ENCODE assay signal across 10 cellular contexts in the genomic region with DNA sequence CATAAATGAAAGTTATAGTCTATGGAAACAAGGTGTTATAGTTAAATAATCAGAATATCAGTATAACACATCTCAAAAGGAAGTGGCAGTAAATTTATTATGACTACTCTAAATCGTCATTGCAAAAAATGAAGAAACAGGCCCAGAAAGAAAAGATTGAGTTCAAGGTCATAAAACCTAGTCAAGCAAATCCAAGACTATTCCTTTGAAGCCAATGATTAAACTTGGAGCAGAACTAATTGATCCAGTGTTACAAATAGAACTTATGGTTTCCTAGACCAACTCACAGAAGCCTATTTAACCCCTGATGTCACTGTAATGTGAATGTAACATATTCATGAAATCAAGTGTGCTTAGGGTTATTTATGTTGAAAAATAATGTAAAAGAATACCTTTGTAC. TPM values are rescaled to one million over a fixed set of nuclear protein-coding genes. Genes with fewer than 3 reads are reported as not detected.
DNase-seq lines count a peak whose midpoint lies in the region; ATAC-seq lines count a peak whose summit lies in the region.
"Had no signal": no experiment of that assay in that cellular context is flagged by ENCODE, and none has a peak within 500 bp of the region (broad histone marks: within the 10 kb centered on the region; RNA-seq: fewer than 3 reads in every experiment).

No MANE protein-coding gene starts in this region.

- no peak overlapping the region for H4K8ac ChIP-seq in trophoblast cell (ENCODE audit: low read depth, low read length)

- H3K9me3 Mint-ChIP-seq in CD4-positive, CD25-positive, alpha-beta regulatory T cell: no peaks in the 10 kb centered on the region
- no peaks in the 10 kb centered on the region for H3K9me3 Mint-ChIP-seq in IgD-negative memory B cell
- H3K9me3 Mint-ChIP-seq in natural killer cell treated with Interleukin-12 subunit alpha and Interleukin-12 subunit beta and Interleukin-15 and Interleukin-18, amount 100 ng/mL, for 72 hours: no peaks in the 10 kb centered on the region

- no peak overlapping the region for H2AK5ac ChIP-seq in trophoblast cell (ENCODE audit: low read length)

- no CpG with 5 or more reads among the region's 1 CpG for WGBS in trophoblast cell (ENCODE audit: extremely low coverage, insufficient coverage, insufficient read length)

- H3K4me1 Mint-ChIP-seq in CD4-positive, CD25-positive, alpha-beta regulatory T cell: peaks cover 10 to 39% (median 27%) of the 10 kb centered on the region in 4 donors
- H3K4me1 Mint-ChIP-seq in IgD-negative memory B cell: peaks cover 9 to 29% (median 25%) of the 10 kb centered on the region in 3 donors
- H3K4me1 Mint-ChIP-seq in natural killer cell treated with Interleukin-12 subunit alpha and Interleukin-12 subunit beta and Interleukin-15 and Interleukin-18, amount 100 ng/mL, for 72 hours (ENCODE audit: low read depth in 2 of 2): peaks cover 28 to 38% of the 10 kb centered on the region in 2 donors

- no peak overlapping the region for H2BK120ac ChIP-seq in trophoblast cell (ENCODE audit: insufficient read depth, low read length, poor library complexity)

- no peak overlapping the region for H3K23ac ChIP-seq in trophoblast cell (ENCODE audit: low read length)

- no peaks in the 10 kb centered on the region for H3K27me3 Mint-ChIP-seq in CD4-positive, CD25-positive, alpha-beta regulatory T cell
- H3K27me3 Mint-ChIP-seq in IgD-negative memory B cell: no peaks in the 10 kb centered on the region
- peaks cover 0 to 5% of the 10 kb centered on the region in 2 donors for H3K27me3 Mint-ChIP-seq in natural killer cell treated with Interleukin-12 subunit alpha and Interleukin-12 subunit beta and Interleukin-15 and Interleukin-18, amount 100 ng/mL, for 72 hours

- no peak for ATAC-seq in CD4-positive, CD25-positive, alpha-beta regulatory T cell (ENCODE audit: low read depth in 2 of 2)
- no peak for ATAC-seq in natural killer cell treated with Interleukin-12 subunit alpha and Interleukin-12 subunit beta and Interleukin-15 and Interleukin-18, amount 100 ng/mL, for 72 hours
- ATAC-seq in HG02981 (IDR thresholded peaks at IDR 0.05; ENCODE audit: unreplicated experiment): no peak

- DNase-seq in CD4-positive, CD25-positive, alpha-beta regulatory T cell: no peak
- no peak for DNase-seq in caudate nucleus (lab: John Stamatoyannopoulos, UW)
- DNase-seq in natural killer cell treated with Interleukin-12 subunit alpha and Interleukin-12 subunit beta and Interleukin-15 and Interleukin-18, amount 100 ng/mL, for 72 hours (ENCODE audit: low spot score): no peak
- no peak for DNase-seq in trophoblast cell
- DNase-seq in stimulated activated CD4-positive, alpha-beta T cell treated with anti-CD3 and anti-CD28 coated beads, Interleukin-4, amount 100 ng/mL, for 24 hours: no peak
- DNase-seq in stimulated activated naive CD4-positive, alpha-beta T cell treated with Interleukin-2 at 50 U/mL for 16 hours (lab: John Stamatoyannopoulos, UW): no peak
- DNase-seq: NCI-H2029 treated with DMSO at 0.1 percent for 48 hours, testis had no signal

- H3K4me1 ChIP-seq in CD4-positive, CD25-positive, alpha-beta regulatory T cell (ENCODE audit: control insufficient read depth, insufficient read depth, low read length, poor library complexity, severe bottlenecking): peaks cover 14% of the 10 kb centered on the region
- peaks cover 0 to 4% of the 10 kb centered on the region in 2 experiments for H3K4me1 ChIP-seq in trophoblast cell (ENCODE audit: control insufficient read depth in 1 of 2, insufficient read depth in 2 of 2, low read length in 2 of 2)

- H3K4me3 ChIP-seq in CD4-positive, CD25-positive, alpha-beta regulatory T cell (ENCODE audit: low read depth, low read length): peak overlapping the region; percentile 76
- H3K4me3 ChIP-seq in trophoblast cell (ENCODE audit: low read depth, low read length): no peak overlapping the region

- no peak overlapping the region for H2BK5ac ChIP-seq in trophoblast cell (ENCODE audit: low read depth, low read length, poor library complexity)

- H3K4me2 ChIP-seq in trophoblast cell (ENCODE audit: low read length): no peak overlapping the region

- H3K9ac ChIP-seq in trophoblast cell (ENCODE audit: low read length): no peak overlapping the region

- H4K91ac ChIP-seq in trophoblast cell (ENCODE audit: low read depth, low read length): no peak overlapping the region

- peaks cover 3% of the 10 kb centered on the region for H3K36me3 Mint-ChIP-seq in CD4-positive, CD25-positive, alpha-beta regulatory T cell
- H3K36me3 Mint-ChIP-seq in IgD-negative memory B cell: no peaks in the 10 kb centered on the region
- peaks cover 4% of the 10 kb centered on the region for H3K36me3 Mint-ChIP-seq in natural killer cell treated with Interleukin-12 subunit alpha and Interleukin-12 subunit beta and Interleukin-15 and Interleukin-18, amount 100 ng/mL, for 72 hours

- H3K27ac ChIP-seq in CD4-positive, CD25-positive, alpha-beta regulatory T cell (ENCODE audit: insufficient read depth, low read length, poor library complexity, severe bottlenecking): peak overlapping the region; percentile 23
- H3K27ac ChIP-seq in caudate nucleus (ENCODE audit: low read depth, low read length) (peak overlapping the region; percentile 7), trophoblast cell (ENCODE audit: low read depth, low read length) (no peak overlapping the region)

- no peaks in the 10 kb centered on the region for H3K27me3 ChIP-seq in CD4-positive, CD25-positive, alpha-beta regulatory T cell (ENCODE audit: control insufficient read depth, insufficient read depth, low read length)
- no peaks in the 10 kb centered on the region for H3K27me3 ChIP-seq in trophoblast cell (ENCODE audit: insufficient read depth, low read length)
- H3K27me3 ChIP-seq: testis had no signal

- H2BK12ac ChIP-seq in trophoblast cell (ENCODE audit: low read length): no peak overlapping the region

- H4K12ac ChIP-seq in trophoblast cell (ENCODE audit: low read depth, low read length): no peak overlapping the region

- peaks cover 7% of the 10 kb centered on the region for H3K79me2 ChIP-seq in trophoblast cell (ENCODE audit: control insufficient read depth, insufficient read depth, low read length, poor library complexity)

- no peak overlapping the region for H3K18ac ChIP-seq in trophoblast cell (ENCODE audit: low read length)

- H3K79me1 ChIP-seq in trophoblast cell (ENCODE audit: low read length): peaks cover 5% of the 10 kb centered on the region

- H3K4me3 Mint-ChIP-seq in CD4-positive, CD25-positive, alpha-beta regulatory T cell: peak overlapping the region; percentile 77 to 98 (median 90)
- H3K4me3 Mint-ChIP-seq in IgD-negative memory B cell: peak overlapping the region in 2 of 4 donors; percentile 83 to 88
- peak overlapping the region; percentile 90 for H3K4me3 Mint-ChIP-seq in natural killer cell treated with Interleukin-12 subunit alpha and Interleukin-12 subunit beta and Interleukin-15 and Interleukin-18, amount 100 ng/mL, for 72 hours

- H2AFZ ChIP-seq in trophoblast cell (ENCODE audit: insufficient read depth, low read length, poor library complexity): no peak overlapping the region

- H3K27ac Mint-ChIP-seq in CD4-positive, CD25-positive, alpha-beta regulatory T cell: peak overlapping the region in 1 of 3 donors; percentile 49
- H3K27ac Mint-ChIP-seq in IgD-negative memory B cell: peak overlapping the region in 2 of 3 donors; percentile 24 to 60
- peak overlapping the region; percentile 63 to 68 for H3K27ac Mint-ChIP-seq in natural killer cell treated with Interleukin-12 subunit alpha and Interleukin-12 subunit beta and Interleukin-15 and Interleukin-18, amount 100 ng/mL, for 72 hours

- no peak overlapping the region for H3K4ac ChIP-seq in trophoblast cell (ENCODE audit: low read depth, low read length)

- H3K36me3 ChIP-seq in CD4-positive, CD25-positive, alpha-beta regulatory T cell (ENCODE audit: control insufficient read depth, insufficient read depth, low read length): peaks cover 2% of the 10 kb centered on the region
- no peaks in the 10 kb centered on the region for H3K36me3 ChIP-seq in trophoblast cell (ENCODE audit: control insufficient read depth in 1 of 2, insufficient read depth in 2 of 2, low read length in 2 of 2)

- no peaks in the 10 kb centered on the region for H3K9me3 ChIP-seq in CD4-positive, CD25-positive, alpha-beta regulatory T cell (ENCODE audit: control insufficient read depth in 2 of 2, low read length in 2 of 2)
- H3K9me3 ChIP-seq in trophoblast cell (ENCODE audit: insufficient read depth, low read depth, low read length): no peaks in the 10 kb centered on the region
- H3K9me3 ChIP-seq: testis had no signal

- no peak overlapping the region for H3K14ac ChIP-seq in trophoblast cell (ENCODE audit: low read length)

RNA-seq across cellular contexts. Expression of a gene that starts 1.9 kb away (rescaled TPM):
- total RNA-seq in CD4-positive, CD25-positive, alpha-beta regulatory T cell: 16.1 TPM
- 1 to 10 TPM; 7.8 to 9.9 (median 8.5) TPM for polyA plus RNA-seq in CD4-positive, CD25-positive, alpha-beta regulatory T cell
- 9.0 TPM for polyA plus RNA-seq in IgD-negative memory B cell
- 10 to 100 TPM in 1 of 2 donors, 1 to 10 TPM in 1; 9.0 to 10.3 TPM for total RNA-seq in natural killer cell treated with Interleukin-12 subunit alpha and Interleukin-12 subunit beta and Interleukin-15 and Interleukin-18, amount 100 ng/mL, for 72 hours
- polyA plus RNA-seq in trophoblast cell (2013): 9.9 TPM in 2 replicates

RNA-seq across cellular contexts. Expression of a gene that starts 11.3 kb away (rescaled TPM):
- total RNA-seq in CD4-positive, CD25-positive, alpha-beta regulatory T cell: 11.9 TPM
- 10 to 100 TPM in 1 of 4 donors, 1 to 10 TPM in 3; 6.6 to 11.8 (median 7.7) TPM for polyA plus RNA-seq in CD4-positive, CD25-positive, alpha-beta regulatory T cell
- 9.5 TPM for polyA plus RNA-seq in IgD-negative memory B cell
- total RNA-seq in natural killer cell treated with Interleukin-12 subunit alpha and Interleukin-12 subunit beta and Interleukin-15 and Interleukin-18, amount 100 ng/mL, for 72 hours: 10 to 100 TPM; 10.3 to 10.8 TPM
- 5.2 and 5.5 TPM in 2 replicates for polyA plus RNA-seq in trophoblast cell (2013)

RNA-seq across cellular contexts. Expression of a gene that starts 55.8 kb away (rescaled TPM):
- total RNA-seq in CD4-positive, CD25-positive, alpha-beta regulatory T cell: 4.3 TPM
- polyA plus RNA-seq in CD4-positive, CD25-positive, alpha-beta regulatory T cell: 1 to 10 TPM; 1.9 to 4.6 (median 4.2) TPM
- 15.4 TPM for polyA plus RNA-seq in IgD-negative memory B cell
- 1 to 10 TPM; 3.1 to 4.8 TPM for total RNA-seq in natural killer cell treated with Interleukin-12 subunit alpha and Interleukin-12 subunit beta and Interleukin-15 and Interleukin-18, amount 100 ng/mL, for 72 hours
- 0.53 and 1.0 TPM in 2 replicates for polyA plus RNA-seq in trophoblast cell (2013)
